Comparison of ENCODE assay signal across 1 cellular context in the genomic region with DNA sequence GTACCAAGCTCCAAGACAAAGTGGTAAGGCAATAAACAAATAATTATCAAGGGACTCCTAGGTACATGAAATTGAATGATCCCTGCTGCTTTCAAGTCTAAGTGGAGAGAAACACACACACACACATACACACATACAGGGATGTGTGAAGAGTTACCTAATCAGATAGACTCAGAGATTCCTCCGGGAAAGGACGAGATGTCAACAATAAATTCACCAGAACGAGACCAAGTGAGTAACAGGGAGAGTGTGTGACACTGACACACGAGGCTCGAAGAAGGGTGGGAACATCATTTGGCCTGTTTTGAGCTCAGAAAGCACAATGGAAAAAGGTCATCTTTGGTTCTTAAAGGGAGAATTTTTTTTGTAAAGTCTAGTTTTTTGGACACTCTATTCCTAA.
TF ChIP-seq lines count a peak whose summit lies in the region.

No MANE protein-coding gene starts in this region.

TF ChIP-seq in GM23338, 12 proteins besides CTCF, POLR2A, EP300 and RAD21 (continued from another document):
- no peak for TF ChIP-seq ZNF462 (CRISPR knock-in tag; IDR thresholded peaks at IDR 0.05)
TF ChIP-seq in GM23338: peak in this region for 0.
